19 cellular contexts compared by ENCODE assay signal in the genomic region with DNA sequence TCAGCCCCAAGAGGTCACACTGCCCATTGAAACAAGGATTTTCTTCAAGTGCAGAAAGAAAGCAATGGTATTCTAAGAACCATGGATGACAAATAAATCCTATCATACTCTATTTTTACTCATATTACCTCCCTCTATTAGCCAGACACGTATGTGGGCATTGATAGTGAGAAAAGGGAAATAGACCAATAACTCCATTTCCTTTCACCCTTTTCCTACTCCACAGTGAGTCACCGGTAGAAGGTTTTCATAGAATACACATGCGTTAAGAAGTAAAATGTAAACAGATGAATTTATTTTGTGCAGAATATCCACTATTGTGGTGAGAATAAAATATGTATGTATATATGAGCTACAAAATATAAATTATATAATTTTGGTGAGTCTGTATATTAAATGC.
"Had no signal": no experiment of that assay in that cellular context is flagged by ENCODE, and none has a peak within 500 bp of the region (broad histone marks: within the 10 kb centered on the region; RNA-seq: fewer than 3 reads in every experiment).

No MANE protein-coding gene starts in this region.

- H3K4me2 ChIP-seq: PC-9 had no signal

- H3K4me3 ChIP-seq: adrenal gland, PC-9 had no signal

- ATAC-seq: activated CD4-positive, alpha-beta T cell treated with anti-CD3 and anti-CD28 coated beads for 36 hours; activated CD8-positive, alpha-beta T cell treated with anti-CD3 and anti-CD28 coated beads for 36 hours; T-helper 17 cell had no signal

- H3K27ac ChIP-seq: adrenal gland, PC-9, WERI-Rb-1 had no signal

- H3K36me3 ChIP-seq: adrenal gland, WERI-Rb-1 had no signal

- H3K4me1 ChIP-seq: adrenal gland had no signal

- H3K27me3 ChIP-seq: adrenal gland had no signal

- DNase-seq: activated CD4-positive, alpha-beta T cell treated with anti-CD3 and anti-CD28 coated beads for 36 hours; activated CD8-positive, alpha-beta memory T cell treated with anti-CD3 and anti-CD28 coated beads, Interleukin-2, amount 50 U/mL, for 48 hours; activated CD8-positive, alpha-beta T cell treated with anti-CD3 and anti-CD28 coated beads for 36 hours; activated naive CD4-positive, alpha-beta T cell treated with anti-CD3 and anti-CD28 coated beads, Interleukin-2, amount 50 U/mL, for 16 hours; activated naive CD8-positive, alpha-beta T cell treated with anti-CD3 and anti-CD28 coated beads, Interleukin-2, amount 10 ng/mL, durations not matched to agents 7 days and 5 days; activated T-cell treated with anti-CD3 and anti-CD28 coated beads, Interleukin-2, amount 50 U/mL, for 1 hour; adrenal gland; anterior cingulate cortex; KBM-7; NCI-H1092; NCI-H1417; NCI-H2029 treated with DMSO at 0.1 percent for 48 hours; NCI-H510A treated with DMSO at 0.1 percent for 48 hours; NCI-H69; PC-9; SHP77 treated with DMSO at 0.1 percent for 48 hours; T-helper 17 cell; T-helper 9 cell; WERI-Rb-1 had no signal

- H3K9me3 ChIP-seq: adrenal gland had no signal

- H2AFZ ChIP-seq: PC-9 had no signal
